ENCODE assay signal across 2 cellular contexts in genomic region chr2:85706604-85707296, GRCh38.
TF ChIP-seq lines count a peak whose summit lies in the region.

No MANE protein-coding gene starts in this region.

TF ChIP-seq in SK-N-SH treated with all-trans-retinoic acid at 6 μM for 48 hours, 23 proteins besides CTCF, POLR2A, EP300 and RAD21 (continued from another document):
- TF ChIP-seq TSHZ2 (CRISPR knock-in tag; IDR thresholded peaks at IDR 0.05) (no peak), SNAI2 (CRISPR knock-in tag; IDR thresholded peaks at IDR 0.05) (no peak), PPARA (CRISPR knock-in tag; IDR thresholded peaks at IDR 0.05; ENCODE audit: borderline replicate concordance) (no peak), BACH2 (CRISPR knock-in tag; IDR thresholded peaks at IDR 0.05; ENCODE audit: borderline replicate concordance) (no peak), ZNF565 (CRISPR knock-in tag; conservative IDR thresholded peaks at IDR 0.05; ENCODE audit: low read depth) (no peak), CSDC2 (CRISPR knock-in tag; IDR thresholded peaks at IDR 0.05) (no peak), GLIS3 (CRISPR knock-in tag; IDR thresholded peaks at IDR 0.05) (no peak), TCF4 (CRISPR knock-in tag; IDR thresholded peaks at IDR 0.05; ENCODE audit: borderline replicate concordance) (no peak), POU6F1 (CRISPR knock-in tag; IDR thresholded peaks at IDR 0.05; ENCODE audit: borderline replicate concordance, low read depth) (no peak), OSR1 (CRISPR knock-in tag; IDR thresholded peaks at IDR 0.05) (no peak), ZNF70 (CRISPR knock-in tag; IDR thresholded peaks at IDR 0.05) (no peak), ISL1 (CRISPR knock-in tag; IDR thresholded peaks at IDR 0.05) (no peak), ZFP3 (CRISPR knock-in tag; IDR thresholded peaks at IDR 0.05) (no peak), RARB (CRISPR knock-in tag; IDR thresholded peaks at IDR 0.05) (no peak), TOX (CRISPR knock-in tag; IDR thresholded peaks at IDR 0.05; ENCODE audit: borderline replicate concordance) (no peak), PATZ1 (CRISPR knock-in tag; IDR thresholded peaks at IDR 0.05; ENCODE audit: borderline replicate concordance) (no peak), CSRNP3 (CRISPR knock-in tag; IDR thresholded peaks at IDR 0.05) (no peak)

TF ChIP-seq in SK-N-SH, 30 proteins besides CTCF, POLR2A, EP300 and RAD21 (continued from another document):
- TF ChIP-seq REST (IDR thresholded peaks at IDR 0.05; ENCODE audit: low read depth, low read length) (no peak), TCF12 (IDR thresholded peaks at IDR 0.05) (no peak), SMC3 (IDR thresholded peaks at IDR 0.05; ENCODE audit: low read depth, low read length) (no peak), RXRA (IDR thresholded peaks at IDR 0.05; ENCODE audit: borderline replicate concordance, low read depth) (no peak), GATA2 (CRISPR knock-in tag; IDR thresholded peaks at IDR 0.05) (no peak), ELF1 (IDR thresholded peaks at IDR 0.05) (no peak), RCOR1 (IDR thresholded peaks at IDR 0.05; ENCODE audit: low read length) (no peak), TEAD4 (IDR thresholded peaks at IDR 0.05; ENCODE audit: borderline replicate concordance, insufficient read depth) (no peak), USF2 (IDR thresholded peaks at IDR 0.05; ENCODE audit: borderline replicate concordance, low read depth, low read length) (no peak), ZBTB33 (IDR thresholded peaks at IDR 0.05; ENCODE audit: borderline replicate concordance, low read depth) (no peak)
